15 cellular contexts compared by ENCODE assay signal in the genomic region with DNA sequence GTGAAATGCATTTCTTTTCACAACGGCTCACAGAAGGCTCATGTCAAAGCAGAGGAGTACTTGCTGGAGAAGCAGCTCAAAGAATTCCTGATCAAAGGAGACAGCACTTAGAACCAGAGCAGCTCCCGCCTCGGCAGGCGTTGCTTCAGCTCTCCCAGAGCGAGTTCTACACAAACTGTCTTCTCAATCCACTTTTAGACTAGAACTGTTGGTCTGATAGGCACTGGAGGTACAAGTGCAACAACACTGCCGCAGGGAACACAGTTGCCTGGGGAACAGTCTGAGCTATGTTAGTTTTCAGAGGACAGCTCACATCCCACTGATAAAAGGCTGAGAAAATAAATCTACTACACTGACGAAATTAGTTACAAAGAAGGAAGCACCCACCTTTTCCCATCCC.
"Had no signal": no experiment of that assay in that cellular context is flagged by ENCODE, and none has a peak within 500 bp of the region (broad histone marks: within the 10 kb centered on the region; RNA-seq: fewer than 3 reads in every experiment).

No MANE protein-coding gene starts in this region.

- H3K27ac ChIP-seq: adrenal gland, colonic mucosa, esophagus muscularis mucosa, parathyroid adenoma had no signal

- ATAC-seq: activated CD4-positive, alpha-beta T cell treated with anti-CD3 and anti-CD28 coated beads for 36 hours; SK-N-SH treated with all-trans-retinoic acid at 6 μM for 48 hours had no signal

- H3K27me3 ChIP-seq: adrenal gland, colonic mucosa, esophagus muscularis mucosa had no signal

- H3K36me3 ChIP-seq: adrenal gland, colonic mucosa, esophagus muscularis mucosa had no signal

- DNase-seq: activated CD4-positive, alpha-beta memory T cell treated with anti-CD3 and anti-CD28 coated beads, Interleukin-2, amount 10 ng/mL, durations not matched to agents 7 days and 5 days; activated CD4-positive, alpha-beta T cell treated with anti-CD3 and anti-CD28 coated beads for 36 hours; activated T-cell treated with anti-CD3 and anti-CD28 coated beads, Interleukin-2, amount 50 U/mL, for 24 hours; colonic mucosa; immature natural killer cell; midbrain; stimulated activated CD4-positive, alpha-beta T cell treated with anti-CD3 and anti-CD28 coated beads, Interleukin-4, amount 100 ng/mL, for 24 hours; stimulated activated naive CD4-positive, alpha-beta T cell; T-helper 1 cell; trophoblast cell had no signal

- H3K4me3 ChIP-seq: adrenal gland, colonic mucosa, esophagus muscularis mucosa, lung had no signal
